ENCODE assay signal across 28 cellular contexts in the genomic region with DNA sequence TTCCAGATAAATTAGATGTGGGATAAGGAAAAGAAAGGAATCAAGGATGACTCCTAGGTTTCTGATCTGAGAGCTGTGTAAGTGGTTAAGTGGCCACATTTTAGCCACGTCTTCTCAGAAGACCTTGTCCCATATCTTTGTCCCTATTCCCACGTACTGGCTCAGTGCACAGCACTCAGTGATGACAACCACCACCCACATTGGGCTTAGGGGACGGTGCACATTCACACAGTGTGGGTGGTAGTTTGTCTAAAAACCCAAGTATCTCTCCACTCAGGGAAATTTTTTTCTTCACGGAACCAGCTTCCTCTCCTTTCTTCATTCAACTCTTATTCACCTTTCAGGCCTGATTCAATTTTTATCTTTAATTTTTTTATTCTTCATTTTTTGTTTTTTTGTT. TPM values are rescaled to one million over a fixed set of nuclear protein-coding genes. Genes with fewer than 3 reads are reported as not detected.
"Had no signal": no experiment of that assay in that cellular context is flagged by ENCODE, and none has a peak within 500 bp of the region (broad histone marks: within the 10 kb centered on the region; RNA-seq: fewer than 3 reads in every experiment).

No MANE protein-coding gene starts in this region.

- FAIRE-seq: colon, endothelial cell of umbilical vein, frontal cortex, keratinocyte, small intestine had no signal

- DNase-seq: cerebellar nuclear complex; effector CD8-positive, alpha-beta T cell; immature natural killer cell; mucosa of descending colon; naive B cell; small intestine; stimulated activated CD4-positive, alpha-beta T cell treated with anti-CD3 and anti-CD28 coated beads, Interleukin-12 subunit alpha, Interleukin-12 subunit beta, amount 100 ng/mL, for 4 hours; stimulated activated CD4-positive, alpha-beta T cell treated with anti-CD3 and anti-CD28 coated beads, Interleukin-1b, Interleukin-23, amount 100 ng/mL, for 48 hours; stimulated activated CD4-positive, alpha-beta T cell treated with anti-CD3 and anti-CD28 coated beads, Interleukin-4, amount 100 ng/mL, for 1 hour; stimulated activated naive CD4-positive, alpha-beta T cell treated with Interleukin-2 at 50 U/mL for 16 hours; stomach; testis; tibial artery; upper lobe of left lung; uterus had no signal

- H3K9me3 ChIP-seq: mucosa of descending colon, neutrophil, prostate gland, right atrium auricular region, stomach, testis, tibial artery, upper lobe of left lung, uterus had no signal

- H3K4me1 ChIP-seq: parathyroid adenoma, prostate gland, right atrium auricular region, stomach, testis, tibial artery, upper lobe of left lung, uterus had no signal

- H3K36me3 ChIP-seq: neutrophil, prostate gland, right atrium auricular region, stomach, tibial artery, upper lobe of left lung, uterus had no signal

- ATAC-seq: left lobe of liver; mucosa of descending colon; natural killer cell treated with Interleukin-12 subunit alpha and Interleukin-12 subunit beta and Interleukin-15 and Interleukin-18, amount 100 ng/mL, for 72 hours; stimulated activated effector memory CD8-positive, alpha-beta T cell treated with anti-CD3 and anti-CD28 coated beads, Interleukin-12 subunit alpha, Interleukin-12 subunit beta, amount 100 ng/mL, for 72 hours had no signal

- H3K4me3 ChIP-seq: lung, mucosa of descending colon, prostate gland, right atrium auricular region, stomach, testis, tibial artery, upper lobe of left lung, uterus had no signal

- H3K27me3 ChIP-seq: neutrophil, right atrium auricular region, stomach, testis, tibial artery, upper lobe of left lung, uterus had no signal

- H3K27ac ChIP-seq: neutrophil, parathyroid adenoma, prostate gland, right atrium auricular region, stomach, testis, tibial artery, upper lobe of left lung, uterus had no signal

RNA-seq across cellular contexts. Expression of a gene that starts 40.7 kb away (rescaled TPM):
- total RNA-seq: natural killer cell treated with Interleukin-12 subunit alpha and Interleukin-12 subunit beta and Interleukin-15 and Interleukin-18, amount 100 ng/mL, for 72 hours; osteoblast had no signal
- polyA plus RNA-seq: immature natural killer cell, keratinocyte had no signal
